11 cellular contexts compared by ENCODE assay signal in genomic region chr7:128201067-128201689, GRCh38. TPM values are rescaled to one million over a fixed set of nuclear protein-coding genes. Genes with fewer than 3 reads are reported as not detected.
DNase-seq lines count a peak whose midpoint lies in the region; ATAC-seq and TF ChIP-seq lines count a peak whose summit lies in the region.
"Had no signal": no experiment of that assay in that cellular context is flagged by ENCODE, and none has a peak within 500 bp of the region (broad histone marks: within the 10 kb centered on the region; RNA-seq: fewer than 3 reads in every experiment).

No MANE protein-coding gene starts in this region.

- H3K4me1 ChIP-seq in GM23338 (ENCODE audit: insufficient read depth) (peaks cover 14% of the 10 kb centered on the region), iPS DF 6.9 (ENCODE audit: control insufficient read depth, insufficient read depth, low read length) (peaks cover 6% of the 10 kb centered on the region)

- H3K36me3 Mint-ChIP-seq in GM23338 (ENCODE audit: low read depth) = no peaks in the 10 kb centered on the region; the same call in 1 of the 3 replicates
- no peaks in the 10 kb centered on the region for H3K36me3 Mint-ChIP-seq in T-cell

- no peaks in the 10 kb centered on the region for H4K20me1 ChIP-seq in GM23338 (replicated peaks; ENCODE audit: insufficient read depth)

- peak overlapping the region; percentile 98 for H2AFZ ChIP-seq in GM23338

- H3K27ac ChIP-seq in GM23338 (ENCODE audit: low read depth) (no peak overlapping the region), iPS DF 6.9 (ENCODE audit: low read length) (no peak overlapping the region)

- peak overlapping the region; percentile 90 for H3K4me2 ChIP-seq in GM23338

- H3K27me3 ChIP-seq in GM23338 (ENCODE audit: insufficient read depth) (peaks cover 60% of the 10 kb centered on the region), iPS DF 6.9 (ENCODE audit: control insufficient read depth, insufficient read depth, low read length) (peaks cover 19% of the 10 kb centered on the region)

- H3K4me3 ChIP-seq in GM23338 (peak overlapping the region; percentile 82), iPS DF 6.9 (ENCODE audit: low read length) (peak overlapping the region; percentile 42; the same call in 1 of the 2 replicates)

- H3K27ac Mint-ChIP-seq in GM23338 (no peak overlapping the region), T-cell (no peak overlapping the region)
- H3K27ac Mint-ChIP-seq: activated CD4-positive, alpha-beta T cell treated with anti-CD3 and anti-CD28 coated beads, Interleukin-2, amount 10 ng/mL, durations not matched to agents 7 days and 5 days had no signal

- peak overlapping the region; percentile 71 for H3K4me3 Mint-ChIP-seq in GM23338
- peak overlapping the region; percentile 64 to 80 (median 72) for H3K4me3 Mint-ChIP-seq in T-cell
- H3K4me3 Mint-ChIP-seq: activated CD4-positive, alpha-beta T cell treated with anti-CD3 and anti-CD28 coated beads, Interleukin-2, amount 10 ng/mL, durations not matched to agents 7 days and 5 days had no signal

- CTCF ChIA-PET in T-cell (lab: Charles Lee) = no interaction called here

- WGBS in iPS DF 6.9 (ENCODE audit: insufficient coverage, insufficient read length) = no CpG with 5 or more reads among the region's 37 CpGs

- no peaks in the 10 kb centered on the region for H3K79me2 ChIP-seq in GM23338 (replicated peaks; ENCODE audit: insufficient read depth)

- no peak for TF ChIP-seq POLR2A in GM18505 (IDR thresholded peaks at IDR 0.05; ENCODE audit: borderline replicate concordance, extremely low read depth, insufficient read depth, insufficient read length)

- peaks cover 40% of the 10 kb centered on the region for H3K27me3 Mint-ChIP-seq in GM23338 (ENCODE audit: insufficient read depth, low read depth, poor library complexity)
- peaks cover 51 to 56% of the 10 kb centered on the region in 2 donors for H3K27me3 Mint-ChIP-seq in T-cell

- H3K36me3 ChIP-seq in GM23338 (ENCODE audit: insufficient read depth) (no peaks in the 10 kb centered on the region), iPS DF 6.9 (ENCODE audit: control insufficient read depth, insufficient read depth, low read length) (no peaks in the 10 kb centered on the region)

- peak; percentile 92 for DNase-seq in GM23338 (ENCODE audit: low spot score)
- peak in 1 of 34 experiments; percentile 4 for DNase-seq in T-cell
- peak; percentile 50 for DNase-seq in iPS DF 6.9 (ENCODE audit: low read depth, low spot score)
- DNase-seq in retina = peak; percentile 72
- DNase-seq: activated CD4-positive, alpha-beta T cell treated with anti-CD3 and anti-CD28 coated beads, Interleukin-2, amount 10 ng/mL, durations not matched to agents 7 days and 5 days; cerebellar nuclear complex had no signal

- ATAC-seq in GM23338 (peak; percentile 89), T-cell (replicated peaks in 1 of 4) (peak in 1 of 4 experiments; percentile 50), GM19463 (IDR thresholded peaks at IDR 0.05; ENCODE audit: unreplicated experiment) (no peak), GM18505 (IDR thresholded peaks at IDR 0.05; ENCODE audit: unreplicated experiment) (no peak)
- ATAC-seq in activated CD4-positive, CD25-positive, alpha-beta regulatory T cell treated with anti-CD3 and anti-CD28 coated beads, Interleukin-2, amount 50 U/mL, for 24 hours = no peak

- TF ChIP-seq CTCF in GM23338 (conservative IDR thresholded peaks at IDR 0.05; ENCODE audit: low read depth in 2 of 2) = no peak

- POLR2A ChIA-PET in T-cell (lab: Charles Lee) = interaction anchor here in 1 of 2 donors (0.7 kb wide), 1 partner anchor 10 kb away, joined by 4 read pairs; no protein-coding TSS in a partner anchor

- H3F3A ChIP-seq in GM23338 (replicated peaks; ENCODE audit: low read depth) = 0 out of 2 replicates have a peak, but pooled peaks cover 3% of the 10 kb centered on the region

- H3K9me3 Mint-ChIP-seq in GM23338 (no peaks in the 10 kb centered on the region; the same call in 2 of the 3 replicates), T-cell (peaks cover 0 to 2% (median 0%) of the 10 kb centered on the region in 3 donors)

- H3K9me2 ChIP-seq in GM23338 (ENCODE audit: insufficient read depth) = 0 out of 2 replicates have a peak, but pooled peaks cover 3% of the 10 kb centered on the region

- H3K4me1 Mint-ChIP-seq in GM23338 (peaks cover 18% of the 10 kb centered on the region), T-cell (peaks cover 15 to 16% (median 16%) of the 10 kb centered on the region in 3 donors)

- no peaks in the 10 kb centered on the region for H3K9me3 ChIP-seq in iPS DF 6.9 (ENCODE audit: control insufficient read depth, insufficient read depth, low read length)

TF ChIP-seq in GM23338, 12 proteins besides CTCF, POLR2A, EP300 and RAD21 (continues in another document):
- TF ChIP-seq, protein P1, sequence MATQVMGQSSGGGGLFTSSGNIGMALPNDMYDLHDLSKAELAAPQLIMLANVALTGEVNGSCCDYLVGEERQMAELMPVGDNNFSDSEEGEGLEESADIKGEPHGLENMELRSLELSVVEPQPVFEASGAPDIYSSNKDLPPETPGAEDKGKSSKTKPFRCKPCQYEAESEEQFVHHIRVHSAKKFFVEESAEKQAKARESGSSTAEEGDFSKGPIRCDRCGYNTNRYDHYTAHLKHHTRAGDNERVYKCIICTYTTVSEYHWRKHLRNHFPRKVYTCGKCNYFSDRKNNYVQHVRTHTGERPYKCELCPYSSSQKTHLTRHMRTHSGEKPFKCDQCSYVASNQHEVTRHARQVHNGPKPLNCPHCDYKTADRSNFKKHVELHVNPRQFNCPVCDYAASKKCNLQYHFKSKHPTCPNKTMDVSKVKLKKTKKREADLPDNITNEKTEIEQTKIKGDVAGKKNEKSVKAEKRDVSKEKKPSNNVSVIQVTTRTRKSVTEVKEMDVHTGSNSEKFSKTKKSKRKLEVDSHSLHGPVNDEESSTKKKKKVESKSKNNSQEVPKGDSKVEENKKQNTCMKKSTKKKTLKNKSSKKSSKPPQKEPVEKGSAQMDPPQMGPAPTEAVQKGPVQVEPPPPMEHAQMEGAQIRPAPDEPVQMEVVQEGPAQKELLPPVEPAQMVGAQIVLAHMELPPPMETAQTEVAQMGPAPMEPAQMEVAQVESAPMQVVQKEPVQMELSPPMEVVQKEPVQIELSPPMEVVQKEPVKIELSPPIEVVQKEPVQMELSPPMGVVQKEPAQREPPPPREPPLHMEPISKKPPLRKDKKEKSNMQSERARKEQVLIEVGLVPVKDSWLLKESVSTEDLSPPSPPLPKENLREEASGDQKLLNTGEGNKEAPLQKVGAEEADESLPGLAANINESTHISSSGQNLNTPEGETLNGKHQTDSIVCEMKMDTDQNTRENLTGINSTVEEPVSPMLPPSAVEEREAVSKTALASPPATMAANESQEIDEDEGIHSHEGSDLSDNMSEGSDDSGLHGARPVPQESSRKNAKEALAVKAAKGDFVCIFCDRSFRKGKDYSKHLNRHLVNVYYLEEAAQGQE (IDR thresholded peaks at IDR 0.05; ENCODE audit: unreplicated experiment) = no peak
- TF ChIP-seq CREB1 (CRISPR knock-in tag; IDR thresholded peaks at IDR 0.05; ENCODE audit: low read depth) (no peak), ETS1 (IDR thresholded peaks at IDR 0.05) (no peak), EZH2 (IDR thresholded peaks at IDR 0.05; ENCODE audit: low read depth, unreplicated experiment) (no peak)

RNA-seq across cellular contexts. Expression of gene LEP, which starts 39.9 kb away (rescaled TPM):
- not detected in 2 replicates for total RNA-seq in GM23338 (2014; rRNA removed; shearing (Covaris generic))
- not detected in 2 replicates for polyA plus RNA-seq in GM23338 (2016; fragmentation: Nextera tagmentation; extraction: Ambion mirVana)
- total RNA-seq in T-cell = not detected
- total RNA-seq: activated CD4-positive, alpha-beta T cell treated with anti-CD3 and anti-CD28 coated beads, Interleukin-2, amount 10 ng/mL, durations not matched to agents 7 days and 5 days; OCI-LY7; renal cortical epithelial cell had no signal
